1 cellular context compared by ENCODE assay signal in genomic region chr12:50569876-50570275, GRCh38.
TF ChIP-seq lines count a peak whose summit lies in the region.

No MANE protein-coding gene starts in this region.

TF ChIP-seq in SK-N-SH, 30 proteins besides CTCF, POLR2A, EP300 and RAD21 (continued from another document):
- no peak for TF ChIP-seq REST (IDR thresholded peaks at IDR 0.05; ENCODE audit: low read depth, low read length)
- TF ChIP-seq MEF2A (IDR thresholded peaks at IDR 0.05; ENCODE audit: borderline replicate concordance, low read depth) = no peak
- no peak for TF ChIP-seq RCOR1 (IDR thresholded peaks at IDR 0.05; ENCODE audit: low read length)
